ENCODE assay signal across 1 cellular context in genomic region chr16:29290631-29291247, GRCh38.
A peak's percentile ranks its signal among the peaks of the same experiment; 100 is the strongest.
TF ChIP-seq lines count a peak whose summit lies in the region.

No MANE protein-coding gene starts in this region.

TF ChIP-seq in K562, 482 proteins besides CTCF, POLR2A, EP300 and RAD21 (continued from another document and continues in another):
- no peak for TF ChIP-seq ZNF449 (CRISPR knock-in tag; IDR thresholded peaks at IDR 0.05)
- no peak for TF ChIP-seq ZZZ3 (IDR thresholded peaks at IDR 0.05)
- TF ChIP-seq ZNF133 (CRISPR knock-in tag; IDR thresholded peaks at IDR 0.05) = no peak
- no peak for TF ChIP-seq ZBTB8A (IDR thresholded peaks at IDR 0.05; ENCODE audit: partially characterized antibody)
- no peak for TF ChIP-seq ZNF445 (CRISPR knock-in tag; IDR thresholded peaks at IDR 0.05; ENCODE audit: low read depth)
- TF ChIP-seq SNAPC5 (CRISPR knock-in tag; IDR thresholded peaks at IDR 0.05) = no peak
- no peak for TF ChIP-seq THRAP3 (IDR thresholded peaks at IDR 0.05; ENCODE audit: borderline replicate concordance)
- no peak for TF ChIP-seq SMARCA5 (IDR thresholded peaks at IDR 0.05)
- TF ChIP-seq CREBBP (IDR thresholded peaks at IDR 0.05; ENCODE audit: low read depth, low read length) = no peak
- peak; percentile 23; the same call in 1 of the 2 replicates for TF ChIP-seq NFE2 (IDR thresholded peaks at IDR 0.05; ENCODE audit: low read depth)
- TF ChIP-seq RBM17 (IDR thresholded peaks at IDR 0.05; ENCODE audit: borderline replicate concordance, low read depth, low read length) = no peak
- no peak for TF ChIP-seq ERF (CRISPR knock-in tag; IDR thresholded peaks at IDR 0.05)
- no peak for TF ChIP-seq MIER1 (IDR thresholded peaks at IDR 0.05; ENCODE audit: low read depth)
- TF ChIP-seq E2F6 (IDR thresholded peaks at IDR 0.05; ENCODE audit: borderline replicate concordance in 1 of 2, extremely low read depth in 1 of 2, insufficient read depth in 1 of 2, insufficient read length in 1 of 2, low read depth in 1 of 2, low read length in 1 of 2, poor library complexity in 1 of 2, severe bottlenecking in 1 of 2) = peak in 1 of 2 experiments; percentile 52
- no peak; the same call in 1 of the 2 replicates for TF ChIP-seq JUNB (CRISPR knock-in tag; conservative IDR thresholded peaks at IDR 0.05)
- TF ChIP-seq RBM39 (optimal IDR thresholded peaks at IDR 0.05; ENCODE audit: low read depth, low read length) = no peak
- TF ChIP-seq ZNF347 (CRISPR knock-in tag; IDR thresholded peaks at IDR 0.05; ENCODE audit: low read depth) = no peak
- TF ChIP-seq ETS2 (tag; IDR thresholded peaks at IDR 0.05; ENCODE audit: borderline replicate concordance, poor library complexity, severe bottlenecking) = no peak
- TF ChIP-seq FOXA1 (IDR thresholded peaks at IDR 0.05; ENCODE audit: borderline replicate concordance) = no peak
- peak; percentile 56; the same call in 1 of the 2 replicates for TF ChIP-seq DMBX1 (CRISPR knock-in tag; IDR thresholded peaks at IDR 0.05; ENCODE audit: borderline replicate concordance)
- TF ChIP-seq RAD51 (IDR thresholded peaks at IDR 0.05; ENCODE audit: borderline replicate concordance, low read depth) = no peak
- no peak for TF ChIP-seq ETS1 (conservative IDR thresholded peaks at IDR 0.05; ENCODE audit: control insufficient read depth, low read depth, low read length)
- peak; percentile 82 for TF ChIP-seq RNF2 (IDR thresholded peaks at IDR 0.05)
- TF ChIP-seq YBX1 (IDR thresholded peaks at IDR 0.05) = no peak
- peak; percentile 97 for TF ChIP-seq FOSL1 (tag; conservative IDR thresholded peaks at IDR 0.05)
- TF ChIP-seq CTBP1 (IDR thresholded peaks at IDR 0.05; ENCODE audit: borderline replicate concordance) = peak; percentile 92
- peak; percentile 40; the same call in 1 of the 2 replicates for TF ChIP-seq KLF16 (IDR thresholded peaks at IDR 0.05)
- TF ChIP-seq GTF2B (IDR thresholded peaks at IDR 0.05; ENCODE audit: extremely low read depth, insufficient read length) = no peak
- TF ChIP-seq ELF4 (CRISPR knock-in tag; IDR thresholded peaks at IDR 0.05) = no peak
- TF ChIP-seq SMARCB1 (IDR thresholded peaks at IDR 0.05; ENCODE audit: insufficient read length, low read depth) = no peak
- 0 out of 2 replicates have a peak, but pooled peaks have one; percentile 36 for TF ChIP-seq CEBPG (CRISPR knock-in tag; IDR thresholded peaks at IDR 0.05)
- no peak for TF ChIP-seq CEBPG (tag; conservative IDR thresholded peaks at IDR 0.05 in 1 of 2, IDR thresholded peaks at IDR 0.05 in 1 of 2)
- no peak for TF ChIP-seq ZBTB1 (CRISPR knock-in tag; IDR thresholded peaks at IDR 0.05; ENCODE audit: borderline replicate concordance, low read depth)
- no peak for TF ChIP-seq ZKSCAN3 (CRISPR knock-in tag; IDR thresholded peaks at IDR 0.05)
- TF ChIP-seq CBX8 (IDR thresholded peaks at IDR 0.05; ENCODE audit: borderline replicate concordance, extremely low read depth, low read depth, low read length, poor library complexity, severe bottlenecking) = no peak
- TF ChIP-seq ZNF830 (CRISPR knock-in tag; IDR thresholded peaks at IDR 0.05) = no peak
- no peak for TF ChIP-seq U2AF2 (optimal IDR thresholded peaks at IDR 0.05; ENCODE audit: low read depth, low read length)
- peak; percentile 92 for TF ChIP-seq NR2C2 (CRISPR knock-in tag; IDR thresholded peaks at IDR 0.05)
- peak; percentile 96 for TF ChIP-seq NR2C2 (tag; IDR thresholded peaks at IDR 0.05)
- TF ChIP-seq ZNF589 (CRISPR knock-in tag; IDR thresholded peaks at IDR 0.05; ENCODE audit: low read depth) = no peak; the same call in 1 of the 2 replicates
- TF ChIP-seq NR1H2 (CRISPR knock-in tag; IDR thresholded peaks at IDR 0.05) = no peak
- TF ChIP-seq SAFB (IDR thresholded peaks at IDR 0.05; ENCODE audit: borderline replicate concordance, low read depth, low read length) = no peak
- TF ChIP-seq NR2F6 (CRISPR knock-in tag; IDR thresholded peaks at IDR 0.05) = no peak
- TF ChIP-seq ZNF79 (CRISPR knock-in tag; IDR thresholded peaks at IDR 0.05; ENCODE audit: low read depth) = no peak
- no peak for TF ChIP-seq DEAF1 (CRISPR knock-in tag; IDR thresholded peaks at IDR 0.05)
- TF ChIP-seq ADNP (tag; IDR thresholded peaks at IDR 0.05) = no peak
- TF ChIP-seq ZNF23 (CRISPR knock-in tag; IDR thresholded peaks at IDR 0.05) = no peak
- no peak for TF ChIP-seq GABPA (tag; conservative IDR thresholded peaks at IDR 0.05; ENCODE audit: low read depth)
- peak; percentile 30 for TF ChIP-seq RBBP5 (IDR thresholded peaks at IDR 0.05; ENCODE audit: borderline replicate concordance, insufficient read depth, low read length, poor library complexity, severe bottlenecking)
- TF ChIP-seq NFRKB (IDR thresholded peaks at IDR 0.05; ENCODE audit: low read depth) = 0 out of 2 replicates have a peak, but pooled peaks have one; percentile 61
- no peak for TF ChIP-seq DIDO1 (tag; IDR thresholded peaks at IDR 0.05; ENCODE audit: low read depth)
- TF ChIP-seq ZC3H11A (IDR thresholded peaks at IDR 0.05; ENCODE audit: low read depth, low read length) = no peak
- no peak for TF ChIP-seq OTX1 (CRISPR knock-in tag; IDR thresholded peaks at IDR 0.05)
- no peak for TF ChIP-seq ZNF778 (CRISPR knock-in tag; IDR thresholded peaks at IDR 0.05)
- no peak for TF ChIP-seq ZNF511 (CRISPR knock-in tag; IDR thresholded peaks at IDR 0.05)
- TF ChIP-seq ZBTB11 (CRISPR knock-in tag; IDR thresholded peaks at IDR 0.05) = no peak
- TF ChIP-seq HNRNPUL1 (IDR thresholded peaks at IDR 0.05; ENCODE audit: low read length) = no peak
- no peak for TF ChIP-seq ELK1 (CRISPR knock-in tag; IDR thresholded peaks at IDR 0.05)
- TF ChIP-seq HIVEP1 (CRISPR knock-in tag; IDR thresholded peaks at IDR 0.05) = 0 out of 2 replicates have a peak, but pooled peaks have one; percentile 28
- TF ChIP-seq DACH1 (IDR thresholded peaks at IDR 0.05; ENCODE audit: partially characterized antibody) = no peak
- TF ChIP-seq XRCC5 (IDR thresholded peaks at IDR 0.05; ENCODE audit: low read depth, low read length) = no peak
- no peak for TF ChIP-seq TGIF2 (CRISPR knock-in tag; IDR thresholded peaks at IDR 0.05)
- no peak for TF ChIP-seq RFX1 (IDR thresholded peaks at IDR 0.05)
- TF ChIP-seq NFYB (IDR thresholded peaks at IDR 0.05; ENCODE audit: extremely low read depth, insufficient read length) = no peak
- TF ChIP-seq CHCHD3 (CRISPR knock-in tag; IDR thresholded peaks at IDR 0.05) = no peak
- TF ChIP-seq ZFX (CRISPR knock-in tag; IDR thresholded peaks at IDR 0.05) = peak; percentile 53
- TF ChIP-seq TOE1 (IDR thresholded peaks at IDR 0.05; ENCODE audit: borderline replicate concordance) = peak; percentile 88
- no peak for TF ChIP-seq TOE1 (CRISPR knock-in tag; IDR thresholded peaks at IDR 0.05; ENCODE audit: borderline replicate concordance, low read depth)
- no peak for TF ChIP-seq ZNF75A (CRISPR knock-in tag; IDR thresholded peaks at IDR 0.05)
- TF ChIP-seq THRB (CRISPR knock-in tag; conservative IDR thresholded peaks at IDR 0.05) = no peak
